Comparison of ENCODE assay signal across 14 cellular contexts in the genomic region with DNA sequence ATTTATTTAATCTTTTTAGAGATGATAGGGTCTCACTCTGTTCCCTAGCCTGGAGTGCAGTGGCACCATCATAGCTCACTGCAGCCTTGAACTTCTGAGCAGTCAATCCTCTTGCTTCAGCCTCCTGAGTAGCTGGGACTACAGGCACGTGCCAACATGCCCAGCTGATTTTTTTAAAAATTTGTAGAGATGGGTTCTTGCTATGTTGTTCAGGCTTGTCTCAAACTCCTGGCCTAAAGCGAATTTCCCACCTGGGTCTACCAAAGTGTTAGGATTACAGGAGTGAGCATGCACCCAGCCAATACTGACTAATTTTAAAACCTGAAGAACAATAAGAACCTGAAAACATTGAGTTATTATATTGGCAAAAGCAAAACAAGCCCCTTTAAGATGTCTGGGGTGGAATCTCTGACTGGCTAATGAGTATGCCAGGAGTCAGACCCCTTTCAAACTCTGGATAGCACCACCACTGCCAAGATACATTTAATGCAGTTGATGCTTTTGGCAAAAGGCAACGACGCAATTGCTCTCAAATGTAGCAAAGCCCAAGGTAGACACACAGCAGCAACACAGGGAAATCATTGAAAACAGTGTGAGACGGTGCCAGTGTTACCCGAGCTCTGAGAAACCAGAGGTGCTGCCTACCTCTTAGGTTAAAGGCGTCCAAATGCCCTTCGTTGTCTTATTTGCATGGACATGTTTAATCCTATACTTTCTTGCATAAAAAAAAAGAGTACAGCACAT. TPM values are rescaled to one million over a fixed set of nuclear protein-coding genes. Genes with fewer than 3 reads are reported as not detected.
A peak's percentile ranks its signal among the peaks of the same experiment; 100 is the strongest.
DNase-seq lines count a peak whose midpoint lies in the region; ATAC-seq and TF ChIP-seq lines count a peak whose summit lies in the region.
"Had no signal": no experiment of that assay in that cellular context is flagged by ENCODE, and none has a peak within 500 bp of the region (broad histone marks: within the 10 kb centered on the region; RNA-seq: fewer than 3 reads in every experiment).

No MANE protein-coding gene starts in this region.

- H3K4me1 Mint-ChIP-seq in stimulated activated naive CD8-positive, alpha-beta T cell treated with anti-CD3 and anti-CD28 coated beads, Interleukin-15, Interleukin-2, amounts not matched to agents 100 ng/mL and 50 ng/mL, for 24 hours (ENCODE audit: low read depth): peaks cover 46% of the 10 kb centered on the region
- H3K4me1 Mint-ChIP-seq in natural killer cell: peaks cover 0 to 4% of the 10 kb centered on the region in 2 donors

- no peak overlapping the region for H3K4me2 ChIP-seq in Karpas-422 (ENCODE audit: low read depth, low read length, poor library complexity, severe bottlenecking)
- H3K4me2 ChIP-seq: BLaER1, PC-9 had no signal

- no peaks in the 10 kb centered on the region for H3K27me3 Mint-ChIP-seq in stimulated activated naive CD8-positive, alpha-beta T cell treated with anti-CD3 and anti-CD28 coated beads, Interleukin-15, Interleukin-2, amounts not matched to agents 100 ng/mL and 50 ng/mL, for 24 hours
- no peaks in the 10 kb centered on the region for H3K27me3 Mint-ChIP-seq in natural killer cell (ENCODE audit: low read depth in 2 of 2)

- no peaks in the 10 kb centered on the region for H3K9me3 ChIP-seq in Karpas-422 (ENCODE audit: low read length)

- H3K79me2 ChIP-seq in Karpas-422 (ENCODE audit: low read length): no peaks in the 10 kb centered on the region

- intact Hi-C loops in natural killer cell (cut with micrococcal nuclease): no loop called here

- peaks cover 75% of the 10 kb centered on the region for H3K36me3 Mint-ChIP-seq in stimulated activated naive CD8-positive, alpha-beta T cell treated with anti-CD3 and anti-CD28 coated beads, Interleukin-15, Interleukin-2, amounts not matched to agents 100 ng/mL and 50 ng/mL, for 24 hours (ENCODE audit: low read depth)
- peaks cover 6% of the 10 kb centered on the region for H3K36me3 Mint-ChIP-seq in natural killer cell

- no peak overlapping the region for H2AFZ ChIP-seq in Karpas-422 (ENCODE audit: low read length)
- H2AFZ ChIP-seq: PC-9 had no signal

- H3K9me2 ChIP-seq in Karpas-422 (replicated peaks; ENCODE audit: insufficient read depth, low read length): no peaks in the 10 kb centered on the region

- no peak for DNase-seq in stimulated activated naive CD8-positive, alpha-beta T cell treated with anti-CD3 and anti-CD28 coated beads, Interleukin-15, Interleukin-2, amounts not matched to agents 100 U/mL and 50 U/mL, for 24 hours
- DNase-seq in Karpas-422: peak; percentile 49
- DNase-seq in epithelial cell of esophagus (ENCODE audit: low read depth): peak; percentile 84
- no peak for DNase-seq in natural killer cell
- DNase-seq in activated CD4-positive, alpha-beta T cell treated with anti-CD3 and anti-CD28 coated beads, Interleukin-2, amount 50 U/mL, for 1 hour: no peak
- DNase-seq: NCI-H1092 treated with DMSO at 0.1 percent for 48 hours, NCI-H1694 treated with DMSO at 0.1 percent for 48 hours, NCI-H446, PC-9, Right ventricle myocardium superior had no signal

- peak overlapping the region; percentile 26 for H3K27ac Mint-ChIP-seq in stimulated activated naive CD8-positive, alpha-beta T cell treated with anti-CD3 and anti-CD28 coated beads, Interleukin-15, Interleukin-2, amounts not matched to agents 100 ng/mL and 50 ng/mL, for 24 hours
- H3K27ac Mint-ChIP-seq in natural killer cell: no peak overlapping the region

- H4K20me1 ChIP-seq in Karpas-422 (ENCODE audit: insufficient read depth, low read depth, low read length): no peaks in the 10 kb centered on the region; the same call in 1 of the 2 replicates

- no peak for TF ChIP-seq CTCF in epithelial cell of esophagus (IDR thresholded peaks at IDR 0.05; ENCODE audit: insufficient read depth, low read depth, low read length, missing control alignments)
- no peak for TF ChIP-seq CTCF in natural killer cell (IDR thresholded peaks at IDR 0.05)

- peaks cover 11% of the 10 kb centered on the region for H3K36me3 ChIP-seq in Karpas-422 (ENCODE audit: insufficient read depth, low read length)

- ATAC-seq in stimulated activated naive CD8-positive, alpha-beta T cell treated with anti-CD3 and anti-CD28 coated beads, Interleukin-15, Interleukin-2, amounts not matched to agents 100 U/mL and 50 U/mL, for 24 hours: no peak
- ATAC-seq in GM19351 (IDR thresholded peaks at IDR 0.05; ENCODE audit: unreplicated experiment): no peak
- no peak for ATAC-seq in natural killer cell
- ATAC-seq: SK-N-SH treated with all-trans-retinoic acid at 6 μM for 48 hours had no signal

- no peaks in the 10 kb centered on the region for H3K4me1 ChIP-seq in Karpas-422 (ENCODE audit: low read length)

- H3K4me3 ChIP-seq in Karpas-422 (ENCODE audit: low read length): no peak overlapping the region
- no peak overlapping the region for H3K4me3 ChIP-seq in epithelial cell of esophagus (ENCODE audit: low read length)
- H3K4me3 ChIP-seq: BLaER1, PC-9 had no signal

- no peaks in the 10 kb centered on the region for H3K27me3 ChIP-seq in Karpas-422 (ENCODE audit: low read length)
- H3K27me3 ChIP-seq: BLaER1 had no signal

- H3K27ac ChIP-seq in Karpas-422 (ENCODE audit: low read length): no peak overlapping the region
- H3K27ac ChIP-seq: BLaER1, PC-9 had no signal

- H3K9me3 Mint-ChIP-seq in stimulated activated naive CD8-positive, alpha-beta T cell treated with anti-CD3 and anti-CD28 coated beads, Interleukin-15, Interleukin-2, amounts not matched to agents 100 ng/mL and 50 ng/mL, for 24 hours: no peaks in the 10 kb centered on the region
- no peaks in the 10 kb centered on the region for H3K9me3 Mint-ChIP-seq in natural killer cell

- no peak overlapping the region for H3K9ac ChIP-seq in Karpas-422 (ENCODE audit: low read length)
- H3K9ac ChIP-seq: BLaER1 had no signal

- no peak overlapping the region for H3K4me3 Mint-ChIP-seq in stimulated activated naive CD8-positive, alpha-beta T cell treated with anti-CD3 and anti-CD28 coated beads, Interleukin-15, Interleukin-2, amounts not matched to agents 100 ng/mL and 50 ng/mL, for 24 hours
- H3K4me3 Mint-ChIP-seq in natural killer cell: no peak overlapping the region

RNA-seq across cellular contexts. Expression of a gene that starts 40.7 kb away (rescaled TPM):
- 169 and 170 TPM in 2 replicates for total RNA-seq in Karpas-422 (2014; rRNA removed; shearing (Covaris generic); ENCODE audit: low replicate concordance)
- total RNA-seq in natural killer cell: 100 to 1,000 TPM; 194 to 286 (median 269) TPM

Comparison
In these comparisons a context has a peak if more than half of its experiments do, and no peak if none do; other contexts are left out.
1. DNase-seq: peak in Karpas-422 (single experiment) and epithelial cell of esophagus (single experiment); none in stimulated activated naive CD8-positive, alpha-beta T cell treated with anti-CD3 and anti-CD28 coated beads, Interleukin-15, Interleukin-2, amounts not matched to agents 100 U/mL and 50 U/mL, for 24 hours (single experiment), natural killer cell (single experiment) and activated CD4-positive, alpha-beta T cell treated with anti-CD3 and anti-CD28 coated beads, Interleukin-2, amount 50 U/mL, for 1 hour (single experiment).